Comparison of ENCODE assay signal across 8 cellular contexts in genomic region chr19:36572593-36573019, GRCh38. TPM values are rescaled to one million over a fixed set of nuclear protein-coding genes. Genes with fewer than 3 reads are reported as not detected.
A peak's percentile ranks its signal among the peaks of the same experiment; 100 is the strongest.
DNase-seq lines count a peak whose midpoint lies in the region; ATAC-seq and TF ChIP-seq lines count a peak whose summit lies in the region.

No MANE protein-coding gene starts in this region.

- POLR2A ChIA-PET in BJ (lab: Charles Lee): interaction anchor here (0.6 kb wide), 1 partner anchor 95 kb away, joined by 3 read pairs; no protein-coding TSS in a partner anchor

- CTCF ChIA-PET in BJ (lab: Yijun Ruan, JAX): no interaction called here

- no peak for DNase-seq in BJ (ENCODE audit: low read depth)
- no peak for DNase-seq in NB4 (ENCODE audit: low read depth)
- DNase-seq in effector memory CD8-positive, alpha-beta T cell: no peak
- no peak for DNase-seq in neural crest cell (ENCODE audit: low read depth, low spot score)
- no peak for DNase-seq in GM10266 (ENCODE audit: extremely low spot score)
- DNase-seq in activated CD4-positive, alpha-beta T cell treated with anti-CD3 and anti-CD28 coated beads for 1 hour: no peak

- H3K4me3 ChIP-seq in BJ (ENCODE audit: low read depth, low read length): peak overlapping the region; percentile 64
- H3K4me3 ChIP-seq in NB4 (ENCODE audit: low read depth, low read length): peak overlapping the region; percentile 73

- peaks cover 8% of the 10 kb centered on the region for H3K36me3 ChIP-seq in BJ (ENCODE audit: control insufficient read depth, insufficient read depth, low read length)

- ATAC-seq in effector memory CD8-positive, alpha-beta T cell (replicated peaks): no peak
- ATAC-seq in GM21390 (IDR thresholded peaks at IDR 0.05; ENCODE audit: unreplicated experiment) (no peak), GM18873 (IDR thresholded peaks at IDR 0.05; ENCODE audit: low FRiP score, unreplicated experiment) (no peak)

- H3K4me1 Mint-ChIP-seq in effector memory CD8-positive, alpha-beta T cell (ENCODE audit: low read depth in 2 of 2): peaks cover 29 to 41% of the 10 kb centered on the region in 2 donors
- peaks cover 34% of the 10 kb centered on the region for H3K4me1 Mint-ChIP-seq in neural crest cell

- H3K27me3 ChIP-seq in BJ (ENCODE audit: control insufficient read depth, insufficient read depth, low read length): no peaks in the 10 kb centered on the region

- TF ChIP-seq POLR2A in NB4 (IDR thresholded peaks at IDR 0.05; ENCODE audit: extremely low read depth, insufficient read length): no peak

- TF ChIP-seq CTCF in BJ (IDR thresholded peaks at IDR 0.05; ENCODE audit: insufficient read depth, low read depth, low read length): no peak
- TF ChIP-seq CTCF in NB4 (IDR thresholded peaks at IDR 0.05; ENCODE audit: low read depth, low read length): no peak
- no peak for TF ChIP-seq CTCF in neural crest cell (conservative IDR thresholded peaks at IDR 0.05)
- TF ChIP-seq CTCF in GM10266 (IDR thresholded peaks at IDR 0.05; ENCODE audit: control insufficient read depth, insufficient read depth, low read depth, missing control alignments): no peak

- no peaks in the 10 kb centered on the region for H3K27me3 Mint-ChIP-seq in effector memory CD8-positive, alpha-beta T cell
- no peaks in the 10 kb centered on the region for H3K27me3 Mint-ChIP-seq in neural crest cell (ENCODE audit: low read depth)

- peaks cover 39% of the 10 kb centered on the region for H3K36me3 Mint-ChIP-seq in effector memory CD8-positive, alpha-beta T cell (ENCODE audit: insufficient read depth)
- peaks cover 41% of the 10 kb centered on the region for H3K36me3 Mint-ChIP-seq in neural crest cell (ENCODE audit: low read depth)

- peak overlapping the region; percentile 80 to 92 for H3K4me3 Mint-ChIP-seq in effector memory CD8-positive, alpha-beta T cell
- peak overlapping the region; percentile 94 for H3K4me3 Mint-ChIP-seq in neural crest cell

- peak overlapping the region; percentile 97 to 99 for H3K27ac Mint-ChIP-seq in effector memory CD8-positive, alpha-beta T cell
- peak overlapping the region; percentile 98 for H3K27ac Mint-ChIP-seq in neural crest cell (ENCODE audit: unreplicated experiment)

- H3K9me3 Mint-ChIP-seq in effector memory CD8-positive, alpha-beta T cell: no peaks in the 10 kb centered on the region
- peaks cover 6% of the 10 kb centered on the region for H3K9me3 Mint-ChIP-seq in neural crest cell

RNA-seq across cellular contexts. Expression of gene ZNF529, which starts 0.5 kb away (rescaled TPM):
- polyA plus RNA-seq in BJ (2011; rRNA removed): 2.7 and 4.7 TPM in 2 replicates
- polyA minus RNA-seq in BJ (2011; rRNA and poly(A)+ RNA removed): 4.4 and 5.3 TPM in 2 replicates
- 19.7 and 19.9 TPM in 2 replicates for total RNA-seq in neural crest cell

RNA-seq across cellular contexts. Expression of gene ZNF382, which starts 32.5 kb away (rescaled TPM):
- 0.60 and 1.1 TPM in 2 replicates for polyA plus RNA-seq in BJ (2011; rRNA removed)
- 1.9 and 2.5 TPM in 2 replicates for polyA minus RNA-seq in BJ (2011; rRNA and poly(A)+ RNA removed)
- 22.1 and 24.7 TPM in 2 replicates for total RNA-seq in neural crest cell

RNA-seq across cellular contexts. Expression of gene ZNF260, which starts 44.5 kb away (rescaled TPM):
- 3.6 and 11.0 TPM in 2 replicates for polyA plus RNA-seq in BJ (2011; rRNA removed)
- 9.3 and 10.0 TPM in 2 replicates for polyA minus RNA-seq in BJ (2011; rRNA and poly(A)+ RNA removed)
- 32.1 and 46.4 TPM in 2 replicates for total RNA-seq in neural crest cell
